In genomic region chr12:110284597-110284996, GRCh38 we compare ENCODE assay signal across 9 cellular contexts. TPM values are rescaled to one million over a fixed set of nuclear protein-coding genes. Genes with fewer than 3 reads are reported as not detected.
DNase-seq lines count a peak whose midpoint lies in the region; ATAC-seq and TF ChIP-seq lines count a peak whose summit lies in the region.
"Had no signal": no experiment of that assay in that cellular context is flagged by ENCODE, and none has a peak within 500 bp of the region (broad histone marks: within the 10 kb centered on the region; RNA-seq: fewer than 3 reads in every experiment).

No MANE protein-coding gene starts in this region.

- H3K27me3 ChIP-seq in CD4-positive, CD25-positive, alpha-beta regulatory T cell (ENCODE audit: control insufficient read depth, insufficient read depth, low read length) = no peaks in the 10 kb centered on the region
- H3K27me3 ChIP-seq in MG63 = no peaks in the 10 kb centered on the region
- H3K27me3 ChIP-seq in thyroid gland = no peaks in the 10 kb centered on the region

- no peaks in the 10 kb centered on the region for H3K9me3 ChIP-seq in CD4-positive, CD25-positive, alpha-beta regulatory T cell (ENCODE audit: control insufficient read depth in 2 of 2, low read length in 2 of 2)
- no peaks in the 10 kb centered on the region for H3K9me3 ChIP-seq in MG63
- no peaks in the 10 kb centered on the region for H3K9me3 ChIP-seq in thyroid gland

- H3K36me3 Mint-ChIP-seq in CD4-positive, CD25-positive, alpha-beta regulatory T cell = peaks cover 12% of the 10 kb centered on the region
- H3K36me3 Mint-ChIP-seq in nephron (ENCODE audit: low read depth) = peaks cover 52% of the 10 kb centered on the region

- peaks cover 54 to 81% (median 70%) of the 10 kb centered on the region in 4 donors for H3K4me1 Mint-ChIP-seq in CD4-positive, CD25-positive, alpha-beta regulatory T cell
- peaks cover 55% of the 10 kb centered on the region for H3K4me1 Mint-ChIP-seq in nephron

- no peaks in the 10 kb centered on the region for H3K9me3 Mint-ChIP-seq in CD4-positive, CD25-positive, alpha-beta regulatory T cell
- no peaks in the 10 kb centered on the region for H3K9me3 Mint-ChIP-seq in nephron

- intact Hi-C loops in thyroid gland (cut with DNase I) = loop anchor here (5.0 kb wide), 1 partner anchor 182 kb away; no protein-coding TSS in a partner anchor

- H3K27me3 Mint-ChIP-seq in CD4-positive, CD25-positive, alpha-beta regulatory T cell = peaks cover 5% of the 10 kb centered on the region
- no peaks in the 10 kb centered on the region for H3K27me3 Mint-ChIP-seq in nephron (ENCODE audit: low read depth)

- peaks cover 14% of the 10 kb centered on the region for H3K36me3 ChIP-seq in CD4-positive, CD25-positive, alpha-beta regulatory T cell (ENCODE audit: control insufficient read depth, insufficient read depth, low read length)
- peaks cover 72% of the 10 kb centered on the region for H3K36me3 ChIP-seq in MG63
- peaks cover 0 to 1% of the 10 kb centered on the region in 2 donors for H3K36me3 ChIP-seq in thyroid gland

- H3K4me3 ChIP-seq in CD4-positive, CD25-positive, alpha-beta regulatory T cell (ENCODE audit: low read depth, low read length) = peak overlapping the region; percentile 98
- H3K4me3 ChIP-seq in MG63 (peak overlapping the region; percentile 89), cardiac fibroblast (replicated peaks in 1 of 2; ENCODE audit: low read depth in 2 of 2, low read length in 2 of 2) (peak overlapping the region; percentile 80 to 86), thyroid gland (replicated peaks in 1 of 3) (peak overlapping the region in 1 of 3 donors; percentile 4)

- no peak for ATAC-seq in CD4-positive, CD25-positive, alpha-beta regulatory T cell (ENCODE audit: low read depth in 2 of 2)
- no peak for ATAC-seq in GM21528 (IDR thresholded peaks at IDR 0.05; ENCODE audit: low FRiP score, unreplicated experiment)

- no peak for DNase-seq in CD4-positive, CD25-positive, alpha-beta regulatory T cell
- no peak for DNase-seq in MG63
- DNase-seq in cardiac fibroblast (ENCODE audit: low read depth in 2 of 2) = no peak
- DNase-seq in dermis blood vessel endothelial cell = no peak
- no peak for DNase-seq in thyroid gland
- DNase-seq in activated effector memory CD4-positive, alpha-beta T cell treated with anti-CD3 and anti-CD28 coated beads, Interleukin-2, amount 50 U/mL, for 16 hours = no peak
- DNase-seq: NCI-H510A treated with DMSO at 0.1 percent for 48 hours had no signal

- peak overlapping the region; percentile 89 to 98 (median 94) for H3K4me3 Mint-ChIP-seq in CD4-positive, CD25-positive, alpha-beta regulatory T cell
- peak overlapping the region; percentile 87 to 95 (median 93) for H3K4me3 Mint-ChIP-seq in nephron

- TF ChIP-seq CTCF in cardiac fibroblast (IDR thresholded peaks at IDR 0.05; ENCODE audit: low read depth, low read length) = no peak
- no peak for TF ChIP-seq CTCF in nephron (IDR thresholded peaks at IDR 0.05; ENCODE audit: unreplicated experiment in 3 of 3)
- no peak for TF ChIP-seq CTCF in thyroid gland (IDR thresholded peaks at IDR 0.05)

- TF ChIP-seq POLR2A in thyroid gland (IDR thresholded peaks at IDR 0.05) = no peak

- peaks cover 70% of the 10 kb centered on the region for H3K4me1 ChIP-seq in CD4-positive, CD25-positive, alpha-beta regulatory T cell (ENCODE audit: control insufficient read depth, insufficient read depth, low read length, poor library complexity, severe bottlenecking)
- H3K4me1 ChIP-seq in thyroid gland = peaks cover 36 to 57% of the 10 kb centered on the region in 2 donors

- peak overlapping the region in 1 of 3 donors; percentile 93 for H3K27ac Mint-ChIP-seq in CD4-positive, CD25-positive, alpha-beta regulatory T cell
- peak overlapping the region in 2 of 3 experiments; percentile 0 to 43 for H3K27ac Mint-ChIP-seq in nephron

- peak overlapping the region; percentile 60 for H3K27ac ChIP-seq in CD4-positive, CD25-positive, alpha-beta regulatory T cell (ENCODE audit: insufficient read depth, low read length, poor library complexity, severe bottlenecking)
- H3K27ac ChIP-seq in thyroid gland = no peak overlapping the region

RNA-seq across cellular contexts. Expression of gene ATP2A2, which starts 3.5 kb away (rescaled TPM):
- 119 TPM for total RNA-seq in CD4-positive, CD25-positive, alpha-beta regulatory T cell
- polyA plus RNA-seq in CD4-positive, CD25-positive, alpha-beta regulatory T cell = 1 to 10 TPM; 3.3 to 5.4 (median 4.2) TPM
- total RNA-seq in MG63 (2014; rRNA removed; shearing (Covaris generic); ENCODE audit: low replicate concordance) = 13.3 and 20.4 TPM in 2 replicates
- total RNA-seq in dermis blood vessel endothelial cell (84.6 and 176 TPM in 2 replicates), thyroid gland (100 to 1,000 TPM; 126 to 220 (median 174) TPM)
